ENCODE assay signal across 1 cellular context in the genomic region with DNA sequence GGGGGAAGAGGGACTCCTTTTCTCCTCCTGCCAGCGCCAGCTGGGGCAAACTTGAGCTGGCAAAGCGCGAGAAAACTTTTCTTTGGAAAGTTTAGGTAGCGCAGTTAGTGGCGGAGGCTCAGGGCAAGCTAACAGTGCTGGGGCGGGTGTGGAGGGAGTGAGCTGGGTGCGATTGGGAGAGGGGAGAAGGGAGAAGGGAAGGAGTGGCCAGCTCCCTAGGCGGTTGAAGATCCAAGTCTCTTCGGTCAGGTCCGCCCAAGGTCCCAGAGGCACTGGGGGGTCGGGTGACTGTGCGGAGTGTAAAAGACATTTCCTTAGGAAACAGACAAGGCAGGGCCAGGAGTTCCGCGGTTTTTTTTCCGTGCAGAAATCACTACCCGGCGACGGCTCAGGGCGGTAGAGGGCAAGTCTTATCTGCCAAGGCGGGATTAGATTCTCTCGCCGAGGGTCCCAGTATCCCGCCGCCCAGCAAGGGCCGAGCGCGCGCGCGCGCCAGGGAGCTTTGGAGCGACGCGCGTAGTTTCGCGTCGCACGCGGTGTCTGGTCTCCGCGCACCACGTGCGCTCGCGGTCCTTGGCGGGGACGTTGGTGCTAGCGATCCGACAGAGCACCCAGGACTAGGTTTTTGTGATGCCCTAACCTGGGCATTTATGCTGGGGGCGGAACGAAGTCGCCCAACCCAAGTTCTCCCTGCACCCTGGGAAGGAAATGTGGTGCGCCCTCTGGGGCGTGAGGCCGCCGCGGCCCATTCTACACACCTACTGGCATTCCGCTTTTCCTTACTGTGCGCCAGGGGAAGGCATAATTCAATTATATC.
TF ChIP-seq lines count a peak whose summit lies in the region.

No MANE protein-coding gene starts in this region.

TF ChIP-seq in WTC11, 78 proteins besides CTCF, POLR2A, EP300 and RAD21 (continued from another document and continues in another):
- TF ChIP-seq PREB (CRISPR knock-in tag; IDR thresholded peaks at IDR 0.05; ENCODE audit: borderline replicate concordance) (no peak), ETV6 (CRISPR knock-in tag; IDR thresholded peaks at IDR 0.05) (0 out of 2 replicates have a peak, but pooled peaks have one; percentile 46), NFE2L1 (CRISPR knock-in tag; IDR thresholded peaks at IDR 0.05) (no peak), ELF4 (CRISPR knock-in tag; IDR thresholded peaks at IDR 0.05; ENCODE audit: low read depth) (no peak), SP1 (CRISPR knock-in tag; conservative IDR thresholded peaks at IDR 0.05) (no peak), CREM (CRISPR knock-in tag; IDR thresholded peaks at IDR 0.05) (no peak; the same call in 1 of the 2 replicates), MXD4 (CRISPR knock-in tag; IDR thresholded peaks at IDR 0.05; ENCODE audit: borderline replicate concordance) (no peak), SMAD4 (CRISPR knock-in tag; IDR thresholded peaks at IDR 0.05) (no peak), NFATC4 (CRISPR knock-in tag; IDR thresholded peaks at IDR 0.05) (no peak), SMAD3 (CRISPR knock-in tag; IDR thresholded peaks at IDR 0.05; ENCODE audit: borderline replicate concordance) (0 out of 2 replicates have a peak, but pooled peaks have one; percentile 8), ATF6 (CRISPR knock-in tag; IDR thresholded peaks at IDR 0.05) (no peak), ATF1 (CRISPR knock-in tag; IDR thresholded peaks at IDR 0.05) (no peak), CREB1 (CRISPR knock-in tag; IDR thresholded peaks at IDR 0.05) (no peak), PRRX2 (CRISPR knock-in tag; IDR thresholded peaks at IDR 0.05) (no peak), FOXJ3 (CRISPR knock-in tag; IDR thresholded peaks at IDR 0.05; ENCODE audit: borderline replicate concordance) (no peak), ZNF317 (CRISPR knock-in tag; IDR thresholded peaks at IDR 0.05; ENCODE audit: borderline replicate concordance, low read depth) (0 out of 2 replicates have a peak, but pooled peaks have one; percentile 21), ARID4B (CRISPR knock-in tag; IDR thresholded peaks at IDR 0.05; ENCODE audit: borderline replicate concordance) (no peak), ZBTB21 (CRISPR knock-in tag; IDR thresholded peaks at IDR 0.05; ENCODE audit: borderline replicate concordance) (no peak), NR2C2 (CRISPR knock-in tag; IDR thresholded peaks at IDR 0.05) (no peak), RELA (CRISPR knock-in tag; IDR thresholded peaks at IDR 0.05; ENCODE audit: borderline replicate concordance) (no peak), MLX (CRISPR knock-in tag; IDR thresholded peaks at IDR 0.05) (no peak), GABPB1 (CRISPR knock-in tag; IDR thresholded peaks at IDR 0.05) (no peak), TCF7 (CRISPR knock-in tag; IDR thresholded peaks at IDR 0.05; ENCODE audit: low read depth) (no peak), IRF1 (CRISPR knock-in tag; IDR thresholded peaks at IDR 0.05) (0 out of 2 replicates have a peak, but pooled peaks have one; percentile 19), USF2 (CRISPR knock-in tag; IDR thresholded peaks at IDR 0.05) (peak; percentile 30; the same call in 1 of the 2 replicates)
- TF ChIP-seq, protein P1, sequence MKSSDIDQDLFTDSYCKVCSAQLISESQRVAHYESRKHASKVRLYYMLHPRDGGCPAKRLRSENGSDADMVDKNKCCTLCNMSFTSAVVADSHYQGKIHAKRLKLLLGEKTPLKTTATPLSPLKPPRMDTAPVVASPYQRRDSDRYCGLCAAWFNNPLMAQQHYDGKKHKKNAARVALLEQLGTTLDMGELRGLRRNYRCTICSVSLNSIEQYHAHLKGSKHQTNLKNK (CRISPR knock-in tag; IDR thresholded peaks at IDR 0.05): no peak
- TF ChIP-seq, protein P2, sequence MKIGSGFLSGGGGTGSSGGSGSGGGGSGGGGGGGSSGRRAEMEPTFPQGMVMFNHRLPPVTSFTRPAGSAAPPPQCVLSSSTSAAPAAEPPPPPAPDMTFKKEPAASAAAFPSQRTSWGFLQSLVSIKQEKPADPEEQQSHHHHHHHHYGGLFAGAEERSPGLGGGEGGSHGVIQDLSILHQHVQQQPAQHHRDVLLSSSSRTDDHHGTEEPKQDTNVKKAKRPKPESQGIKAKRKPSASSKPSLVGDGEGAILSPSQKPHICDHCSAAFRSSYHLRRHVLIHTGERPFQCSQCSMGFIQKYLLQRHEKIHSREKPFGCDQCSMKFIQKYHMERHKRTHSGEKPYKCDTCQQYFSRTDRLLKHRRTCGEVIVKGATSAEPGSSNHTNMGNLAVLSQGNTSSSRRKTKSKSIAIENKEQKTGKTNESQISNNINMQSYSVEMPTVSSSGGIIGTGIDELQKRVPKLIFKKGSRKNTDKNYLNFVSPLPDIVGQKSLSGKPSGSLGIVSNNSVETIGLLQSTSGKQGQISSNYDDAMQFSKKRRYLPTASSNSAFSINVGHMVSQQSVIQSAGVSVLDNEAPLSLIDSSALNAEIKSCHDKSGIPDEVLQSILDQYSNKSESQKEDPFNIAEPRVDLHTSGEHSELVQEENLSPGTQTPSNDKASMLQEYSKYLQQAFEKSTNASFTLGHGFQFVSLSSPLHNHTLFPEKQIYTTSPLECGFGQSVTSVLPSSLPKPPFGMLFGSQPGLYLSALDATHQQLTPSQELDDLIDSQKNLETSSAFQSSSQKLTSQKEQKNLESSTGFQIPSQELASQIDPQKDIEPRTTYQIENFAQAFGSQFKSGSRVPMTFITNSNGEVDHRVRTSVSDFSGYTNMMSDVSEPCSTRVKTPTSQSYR (CRISPR knock-in tag; IDR thresholded peaks at IDR 0.05): no peak
- TF ChIP-seq, protein P3, sequence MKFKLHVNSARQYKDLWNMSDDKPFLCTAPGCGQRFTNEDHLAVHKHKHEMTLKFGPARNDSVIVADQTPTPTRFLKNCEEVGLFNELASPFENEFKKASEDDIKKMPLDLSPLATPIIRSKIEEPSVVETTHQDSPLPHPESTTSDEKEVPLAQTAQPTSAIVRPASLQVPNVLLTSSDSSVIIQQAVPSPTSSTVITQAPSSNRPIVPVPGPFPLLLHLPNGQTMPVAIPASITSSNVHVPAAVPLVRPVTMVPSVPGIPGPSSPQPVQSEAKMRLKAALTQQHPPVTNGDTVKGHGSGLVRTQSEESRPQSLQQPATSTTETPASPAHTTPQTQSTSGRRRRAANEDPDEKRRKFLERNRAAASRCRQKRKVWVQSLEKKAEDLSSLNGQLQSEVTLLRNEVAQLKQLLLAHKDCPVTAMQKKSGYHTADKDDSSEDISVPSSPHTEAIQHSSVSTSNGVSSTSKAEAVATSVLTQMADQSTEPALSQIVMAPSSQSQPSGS (CRISPR knock-in tag; IDR thresholded peaks at IDR 0.05; ENCODE audit: borderline replicate concordance, low read depth): no peak
- TF ChIP-seq, protein P4, sequence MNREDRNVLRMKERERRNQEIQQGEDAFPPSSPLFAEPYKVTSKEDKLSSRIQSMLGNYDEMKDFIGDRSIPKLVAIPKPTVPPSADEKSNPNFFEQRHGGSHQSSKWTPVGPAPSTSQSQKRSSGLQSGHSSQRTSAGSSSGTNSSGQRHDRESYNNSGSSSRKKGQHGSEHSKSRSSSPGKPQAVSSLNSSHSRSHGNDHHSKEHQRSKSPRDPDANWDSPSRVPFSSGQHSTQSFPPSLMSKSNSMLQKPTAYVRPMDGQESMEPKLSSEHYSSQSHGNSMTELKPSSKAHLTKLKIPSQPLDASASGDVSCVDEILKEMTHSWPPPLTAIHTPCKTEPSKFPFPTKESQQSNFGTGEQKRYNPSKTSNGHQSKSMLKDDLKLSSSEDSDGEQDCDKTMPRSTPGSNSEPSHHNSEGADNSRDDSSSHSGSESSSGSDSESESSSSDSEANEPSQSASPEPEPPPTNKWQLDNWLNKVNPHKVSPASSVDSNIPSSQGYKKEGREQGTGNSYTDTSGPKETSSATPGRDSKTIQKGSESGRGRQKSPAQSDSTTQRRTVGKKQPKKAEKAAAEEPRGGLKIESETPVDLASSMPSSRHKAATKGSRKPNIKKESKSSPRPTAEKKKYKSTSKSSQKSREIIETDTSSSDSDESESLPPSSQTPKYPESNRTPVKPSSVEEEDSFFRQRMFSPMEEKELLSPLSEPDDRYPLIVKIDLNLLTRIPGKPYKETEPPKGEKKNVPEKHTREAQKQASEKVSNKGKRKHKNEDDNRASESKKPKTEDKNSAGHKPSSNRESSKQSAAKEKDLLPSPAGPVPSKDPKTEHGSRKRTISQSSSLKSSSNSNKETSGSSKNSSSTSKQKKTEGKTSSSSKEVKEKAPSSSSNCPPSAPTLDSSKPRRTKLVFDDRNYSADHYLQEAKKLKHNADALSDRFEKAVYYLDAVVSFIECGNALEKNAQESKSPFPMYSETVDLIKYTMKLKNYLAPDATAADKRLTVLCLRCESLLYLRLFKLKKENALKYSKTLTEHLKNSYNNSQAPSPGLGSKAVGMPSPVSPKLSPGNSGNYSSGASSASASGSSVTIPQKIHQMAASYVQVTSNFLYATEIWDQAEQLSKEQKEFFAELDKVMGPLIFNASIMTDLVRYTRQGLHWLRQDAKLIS (CRISPR knock-in tag; IDR thresholded peaks at IDR 0.05; ENCODE audit: borderline replicate concordance): no peak
- TF ChIP-seq, protein P5, sequence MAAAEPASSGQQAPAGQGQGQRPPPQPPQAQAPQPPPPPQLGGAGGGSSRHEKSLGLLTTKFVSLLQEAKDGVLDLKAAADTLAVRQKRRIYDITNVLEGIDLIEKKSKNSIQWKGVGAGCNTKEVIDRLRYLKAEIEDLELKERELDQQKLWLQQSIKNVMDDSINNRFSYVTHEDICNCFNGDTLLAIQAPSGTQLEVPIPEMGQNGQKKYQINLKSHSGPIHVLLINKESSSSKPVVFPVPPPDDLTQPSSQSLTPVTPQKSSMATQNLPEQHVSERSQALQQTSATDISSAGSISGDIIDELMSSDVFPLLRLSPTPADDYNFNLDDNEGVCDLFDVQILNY (CRISPR knock-in tag; IDR thresholded peaks at IDR 0.05): 0 out of 2 replicates have a peak, but pooled peaks have one; percentile 60
